ENCODE assay signal across 12 cellular contexts in the genomic region with DNA sequence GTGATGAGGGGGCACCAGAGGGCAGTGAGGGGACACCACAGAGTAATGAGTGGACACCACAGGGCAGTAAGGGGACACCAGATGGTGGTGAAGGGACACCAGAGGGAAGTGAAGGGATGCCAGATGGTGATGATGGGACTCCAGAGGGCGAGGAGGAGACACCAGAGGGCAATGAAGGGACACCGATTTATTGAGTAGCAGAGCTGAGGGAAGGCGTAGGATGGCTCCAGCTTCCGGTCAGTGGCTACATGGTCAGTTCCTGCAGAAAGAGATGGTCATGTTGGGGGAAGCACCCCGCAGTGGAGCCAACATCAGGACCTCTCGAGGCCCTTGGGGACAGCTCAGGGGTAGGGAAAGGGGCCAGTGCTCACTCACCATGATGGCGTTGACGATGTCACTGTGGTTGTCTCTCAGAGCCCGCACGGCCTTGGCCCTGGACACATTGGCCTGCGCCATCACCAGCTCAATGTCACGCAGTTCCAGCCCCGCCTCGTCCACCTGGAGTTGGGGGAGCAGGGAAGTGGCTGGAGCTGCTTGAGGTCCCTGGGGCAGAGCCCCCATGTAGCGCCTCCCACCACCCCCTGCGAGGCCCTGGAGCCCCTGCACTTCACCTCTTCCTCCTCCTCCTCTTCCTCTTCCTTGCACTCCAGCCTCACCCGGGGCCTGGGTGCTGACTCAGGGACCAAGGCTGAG. TPM values are rescaled to one million over a fixed set of nuclear protein-coding genes. Genes with fewer than 3 reads are reported as not detected.
A peak's percentile ranks its signal among the peaks of the same experiment; 100 is the strongest.
DNase-seq lines count a peak whose midpoint lies in the region; ATAC-seq and TF ChIP-seq lines count a peak whose summit lies in the region.
"Had no signal": no experiment of that assay in that cellular context is flagged by ENCODE, and none has a peak within 500 bp of the region (broad histone marks: within the 10 kb centered on the region; RNA-seq: fewer than 3 reads in every experiment).

No MANE protein-coding gene starts in this region.

- peaks cover 1 to 4% of the 10 kb centered on the region in 2 donors for H3K4me1 Mint-ChIP-seq in effector memory CD8-positive, alpha-beta T cell (ENCODE audit: low read depth in 2 of 2)
- peaks cover 27% of the 10 kb centered on the region for H3K4me1 Mint-ChIP-seq in stimulated activated effector memory CD8-positive, alpha-beta T cell treated with anti-CD3 and anti-CD28 coated beads, Interleukin-12 subunit alpha, Interleukin-12 subunit beta, amount 100 ng/mL, for 72 hours

- H3K27me3 ChIP-seq in tibial artery, result no peaks in the 10 kb centered on the region
- no peaks in the 10 kb centered on the region for H3K27me3 ChIP-seq in foreskin keratinocyte
- H3K27me3 ChIP-seq: breast epithelium, heart left ventricle, left lung had no signal

- DNase-seq in activated gamma-delta T cell treated with Interleukin-2 at 50 U/mL for 16 hours, result peak; percentile 2
- no peak for DNase-seq in activated gamma-delta T cell (lab: John Stamatoyannopoulos, UW)
- DNase-seq in RWPE1 (ENCODE audit: low spot score), result no peak
- no peak for DNase-seq in effector memory CD8-positive, alpha-beta T cell
- no peak for DNase-seq in stimulated activated effector memory CD8-positive, alpha-beta T cell treated with anti-CD3 and anti-CD28 coated beads, Interleukin-12 subunit alpha, Interleukin-12 subunit beta, amount 100 ng/mL, for 72 hours (ENCODE audit: low spot score in 2 of 2)
- no peak for DNase-seq in tibial artery
- no peak for DNase-seq in foreskin keratinocyte
- DNase-seq: heart left ventricle, left lung, PC-3 had no signal

- H3K9me3 Mint-ChIP-seq in effector memory CD8-positive, alpha-beta T cell, result no peaks in the 10 kb centered on the region
- H3K9me3 Mint-ChIP-seq in stimulated activated effector memory CD8-positive, alpha-beta T cell treated with anti-CD3 and anti-CD28 coated beads, Interleukin-12 subunit alpha, Interleukin-12 subunit beta, amount 100 ng/mL, for 72 hours, result no peaks in the 10 kb centered on the region

- POLR2A ChIA-PET in RWPE1 (lab: Yijun Ruan, JAX; ENCODE audit: low non-redundant PET), result no interaction called here

- H3K9me3 ChIP-seq in tibial artery, result no peaks in the 10 kb centered on the region
- H3K9me3 ChIP-seq: breast epithelium, heart left ventricle, left lung had no signal

- CTCF ChIA-PET in RWPE1 (lab: Yijun Ruan, JAX), result no interaction called here

- peaks cover 18 to 64% (median 28%) of the 10 kb centered on the region in 3 donors for H3K36me3 ChIP-seq in tibial artery
- H3K36me3 ChIP-seq: breast epithelium had no signal

- H3K4me3 ChIP-seq in tibial artery, result no peak overlapping the region
- H3K4me3 ChIP-seq: breast epithelium, heart left ventricle, left lung had no signal

- ATAC-seq in effector memory CD8-positive, alpha-beta T cell (replicated peaks), result peak; percentile 21
- ATAC-seq in stimulated activated effector memory CD8-positive, alpha-beta T cell treated with anti-CD3 and anti-CD28 coated beads, Interleukin-12 subunit alpha, Interleukin-12 subunit beta, amount 100 ng/mL, for 72 hours, result peak; percentile 47
- ATAC-seq in GM19351 (IDR thresholded peaks at IDR 0.05; ENCODE audit: unreplicated experiment), result no peak
- ATAC-seq in foreskin keratinocyte, result no peak
- ATAC-seq: left lung, PC-3 had no signal

- intact Hi-C loops in tibial artery (cut with DNase I; ENCODE audit: low total_unique reads), result no loop called here

- H3K27ac Mint-ChIP-seq in effector memory CD8-positive, alpha-beta T cell, result peak overlapping the region; percentile 72 to 89
- peak overlapping the region; percentile 81 for H3K27ac Mint-ChIP-seq in stimulated activated effector memory CD8-positive, alpha-beta T cell treated with anti-CD3 and anti-CD28 coated beads, Interleukin-12 subunit alpha, Interleukin-12 subunit beta, amount 100 ng/mL, for 72 hours

- H3K27ac ChIP-seq in RWPE1, result peak overlapping the region; percentile 69; the same call in 1 of the 2 replicates
- no peak overlapping the region for H3K27ac ChIP-seq in tibial artery
- no peak overlapping the region for H3K27ac ChIP-seq in foreskin keratinocyte
- H3K27ac ChIP-seq: breast epithelium, heart left ventricle, left lung had no signal

- H3K4me1 ChIP-seq in tibial artery (no peaks in the 10 kb centered on the region), foreskin keratinocyte (no peaks in the 10 kb centered on the region)
- H3K4me1 ChIP-seq: breast epithelium, left lung had no signal

- no peaks in the 10 kb centered on the region for H3K27me3 Mint-ChIP-seq in effector memory CD8-positive, alpha-beta T cell

- no peak overlapping the region for H3K4me3 Mint-ChIP-seq in effector memory CD8-positive, alpha-beta T cell
- H3K4me3 Mint-ChIP-seq in stimulated activated effector memory CD8-positive, alpha-beta T cell treated with anti-CD3 and anti-CD28 coated beads, Interleukin-12 subunit alpha, Interleukin-12 subunit beta, amount 100 ng/mL, for 72 hours, result no peak overlapping the region

- peaks cover 5% of the 10 kb centered on the region for H3K36me3 Mint-ChIP-seq in effector memory CD8-positive, alpha-beta T cell (ENCODE audit: insufficient read depth)
- H3K36me3 Mint-ChIP-seq in stimulated activated effector memory CD8-positive, alpha-beta T cell treated with anti-CD3 and anti-CD28 coated beads, Interleukin-12 subunit alpha, Interleukin-12 subunit beta, amount 100 ng/mL, for 72 hours, result peaks cover 38% of the 10 kb centered on the region

- TF ChIP-seq CTCF in RWPE1 (conservative IDR thresholded peaks at IDR 0.05; ENCODE audit: low read depth), result no peak
- TF ChIP-seq CTCF in tibial artery (IDR thresholded peaks at IDR 0.05), result no peak
- TF ChIP-seq CTCF in foreskin keratinocyte (conservative IDR thresholded peaks at IDR 0.05), result no peak

RNA-seq across cellular contexts. Expression of a gene that starts 8.4 kb away (rescaled TPM):
- total RNA-seq in foreskin keratinocyte, result 4.4 and 5.3 TPM in 2 replicates
- 3.4 and 3.8 TPM in 2 replicates for polyA plus RNA-seq in foreskin keratinocyte

RNA-seq across cellular contexts. Expression of a gene that starts 31.1 kb away (rescaled TPM):
- total RNA-seq in foreskin keratinocyte, result 87.5 and 93.6 TPM in 2 replicates
- 74.5 and 87.0 TPM in 2 replicates for polyA plus RNA-seq in foreskin keratinocyte

Comparison
In these comparisons a context has a peak if more than half of its experiments do, and no peak if none do; other contexts are left out.
1. ATAC-seq: peak in effector memory CD8-positive, alpha-beta T cell (single experiment) and stimulated activated effector memory CD8-positive, alpha-beta T cell treated with anti-CD3 and anti-CD28 coated beads, Interleukin-12 subunit alpha, Interleukin-12 subunit beta, amount 100 ng/mL, for 72 hours (single experiment); none in GM19351 (single experiment) and foreskin keratinocyte (single experiment).